In the genomic region with DNA sequence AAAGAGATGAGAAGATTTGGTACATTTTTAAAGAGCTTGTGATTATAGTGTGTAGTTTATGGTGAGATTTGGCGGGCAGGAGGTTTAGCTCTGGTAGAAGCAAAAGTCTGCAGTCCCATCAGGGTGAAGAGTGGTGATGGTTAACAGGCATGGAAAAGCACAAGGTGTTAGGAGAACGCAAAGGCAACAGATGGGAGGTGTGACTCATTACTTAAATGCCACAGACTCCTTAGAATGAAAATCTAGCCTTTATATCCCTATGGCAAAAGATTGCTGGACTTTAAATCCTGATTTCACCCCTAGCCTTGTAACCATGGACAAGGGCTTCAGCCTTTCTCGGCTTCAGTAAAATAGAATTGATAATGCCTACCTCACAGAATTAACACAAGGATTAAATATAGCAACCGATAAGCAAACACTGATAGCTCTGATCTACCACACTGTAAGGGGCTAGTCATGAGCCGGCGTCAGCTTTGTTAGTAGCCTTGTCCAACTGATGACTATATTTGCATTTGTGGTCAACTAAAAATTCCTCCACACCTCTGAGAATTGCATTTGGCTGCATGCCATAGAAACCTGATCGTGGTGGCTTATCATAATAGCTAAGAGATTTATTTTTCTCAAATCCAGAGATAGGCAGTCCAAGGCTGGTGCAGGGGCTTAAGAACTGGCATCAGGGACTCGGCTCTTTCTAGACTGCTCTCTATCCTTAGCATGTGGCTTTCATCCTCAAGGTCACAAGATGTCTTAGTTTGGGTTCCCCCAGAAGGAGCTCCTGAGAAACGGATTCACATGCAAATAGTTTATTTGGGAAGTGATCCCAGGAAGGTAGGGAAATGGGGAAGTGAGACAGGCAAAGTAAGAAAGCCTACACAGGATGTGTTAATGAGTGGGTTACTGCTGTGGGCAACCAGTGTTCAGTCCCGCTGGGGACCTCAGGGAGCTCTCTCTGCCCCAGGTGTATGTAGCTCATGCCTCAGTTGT, we compare ENCODE assay signal across 8 cellular contexts. TPM values are rescaled to one million over a fixed set of nuclear protein-coding genes. Genes with fewer than 3 reads are reported as not detected.
DNase-seq lines count a peak whose midpoint lies in the region; ATAC-seq and TF ChIP-seq lines count a peak whose summit lies in the region.

No MANE protein-coding gene starts in this region.

- H3K9ac ChIP-seq in HUES48 (ENCODE audit: low read depth, low read length): no peak overlapping the region

- peak; percentile 67 for ATAC-seq in GM21390 (IDR thresholded peaks at IDR 0.05; ENCODE audit: unreplicated experiment)

- H3K9me3 ChIP-seq in HUES48 (ENCODE audit: control insufficient read depth, insufficient read depth, low read length): no peaks in the 10 kb centered on the region

- in situ Hi-C loops in G401 (cut with HindIII; ENCODE audit: low sequenced_read_pairs) (no loop called here), brain microvascular endothelial cell (cut with HindIII; ENCODE audit: low pct_ligation_motif_present, low sequenced_read_pairs) (no loop called here)

- H3K27me3 ChIP-seq in HUES48 (ENCODE audit: control insufficient read depth, insufficient read depth, low read length) (no peaks in the 10 kb centered on the region), brain microvascular endothelial cell (replicated peaks) (no peaks in the 10 kb centered on the region)

- H3K27ac ChIP-seq in HUES48 (ENCODE audit: low read depth, low read length): peak overlapping the region; percentile 3
- no peak overlapping the region for H3K27ac ChIP-seq in brain microvascular endothelial cell

- peaks cover 15% of the 10 kb centered on the region for H3K4me1 ChIP-seq in HUES48 (ENCODE audit: control insufficient read depth, insufficient read depth, low read length)

- H3K4me3 ChIP-seq in HUES48 (ENCODE audit: low read depth, low read length) (no peak overlapping the region), brain microvascular endothelial cell (ENCODE audit: low read depth, low read length) (no peak overlapping the region)

- DNase-seq in G401 (ENCODE audit: low spot score): peak; percentile 14
- DNase-seq in brain microvascular endothelial cell: peak; percentile 41
- DNase-seq in AG20443 (ENCODE audit: low spot score): no peak
- DNase-seq in islet precursor cell: no peak
- DNase-seq in SW 1271 (lab: John Stamatoyannopoulos, UW): no peak
- DNase-seq in activated gamma-delta T cell (lab: John Stamatoyannopoulos, UW): no peak

- TF ChIP-seq CTCF in brain microvascular endothelial cell (IDR thresholded peaks at IDR 0.05; ENCODE audit: low read depth, low read length, missing control alignments): no peak

- H3K36me3 ChIP-seq in HUES48 (ENCODE audit: control insufficient read depth, insufficient read depth, low read length) (peaks cover 9% of the 10 kb centered on the region; the same call in 1 of the 2 replicates), brain microvascular endothelial cell (replicated peaks) (peaks cover 6% of the 10 kb centered on the region)

RNA-seq across cellular contexts. Expression of a gene that starts 19.6 kb away (rescaled TPM):
- 18.2 and 21.3 TPM in 2 replicates for total RNA-seq in G401 (2014; rRNA removed; shearing (Covaris generic))

RNA-seq across cellular contexts. Expression of a gene that starts 19.6 kb away (rescaled TPM):
- total RNA-seq in G401 (2014; rRNA removed; shearing (Covaris generic)): 25.0 and 27.0 TPM in 2 replicates

Comparison
In these comparisons a context has a peak if more than half of its experiments do, and no peak if none do; other contexts are left out.
1. DNase-seq: peak in G401 (single experiment) and brain microvascular endothelial cell (single experiment); none in AG20443 (single experiment), islet precursor cell (single experiment), SW 1271 (0 of 2) and activated gamma-delta T cell (single experiment).